22 cellular contexts compared by ENCODE assay signal in the genomic region with DNA sequence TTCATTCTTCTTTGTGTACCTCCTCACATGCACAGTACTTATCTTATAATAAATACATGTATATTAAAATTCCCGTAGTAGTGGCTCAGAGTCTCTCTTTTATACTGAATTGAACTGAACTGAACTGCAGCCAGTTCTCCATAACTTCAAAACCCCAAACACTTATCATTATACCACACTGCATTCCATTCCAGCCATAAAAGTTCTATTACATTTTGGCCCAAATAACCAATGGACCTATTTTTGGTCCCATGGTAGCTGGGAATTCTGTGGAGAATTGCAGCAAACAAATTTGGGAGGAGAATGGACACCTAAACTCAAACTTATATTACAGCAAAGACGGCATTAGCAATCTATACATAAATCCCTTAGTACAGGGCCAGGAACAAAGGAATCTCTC.
"Had no signal": no experiment of that assay in that cellular context is flagged by ENCODE, and none has a peak within 500 bp of the region (broad histone marks: within the 10 kb centered on the region; RNA-seq: fewer than 3 reads in every experiment).

No MANE protein-coding gene starts in this region.

- H3K27me3 Mint-ChIP-seq: activated B cell treated with CpG ODN at 0.5 μM for 24 hours; activated CD8-positive, alpha-beta memory T cell treated with anti-CD3 and anti-CD28 coated beads, Interleukin-2, amount 10 ng/mL, durations not matched to agents 7 days and 5 days had no signal

- H3K9me3 Mint-ChIP-seq: activated B cell treated with CpG ODN at 0.5 μM for 24 hours; activated CD8-positive, alpha-beta T cell treated with anti-CD3 and anti-CD28 coated beads for 36 hours; activated naive CD4-positive, alpha-beta T cell treated with anti-CD3 and anti-CD28 coated beads, Interleukin-2, amount 50 U/mL, for 72 hours; activated T-cell treated with anti-CD3 and anti-CD28 coated beads, Interleukin-2, amount 50 U/mL, for 72 hours; natural killer cell treated with Interleukin-12 subunit alpha and Interleukin-12 subunit beta and Interleukin-15 and Interleukin-18, amount 100 ng/mL, for 72 hours; T-helper 2 cell treated with Interferon-gamma antibody and Interleukin-4, amounts not matched to agents 5 μg/mL and 100 μg/mL, for 36 hours had no signal

- H3K4me1 Mint-ChIP-seq: activated B cell treated with CpG ODN at 0.5 μM for 24 hours; activated CD8-positive, alpha-beta memory T cell treated with anti-CD3 and anti-CD28 coated beads, Interleukin-2, amount 10 ng/mL, durations not matched to agents 7 days and 5 days had no signal

- H3K4me3 Mint-ChIP-seq: activated B cell treated with CpG ODN at 0.5 μM for 24 hours; activated CD8-positive, alpha-beta memory T cell treated with anti-CD3 and anti-CD28 coated beads, Interleukin-2, amount 10 ng/mL, durations not matched to agents 7 days and 5 days; activated CD8-positive, alpha-beta T cell treated with anti-CD3 and anti-CD28 coated beads for 36 hours; activated T-cell treated with anti-CD3 and anti-CD28 coated beads, Interleukin-2, amount 50 U/mL, for 72 hours; natural killer cell treated with Interleukin-12 subunit alpha and Interleukin-12 subunit beta and Interleukin-15 and Interleukin-18, amount 100 ng/mL, for 72 hours; T-helper 2 cell treated with Interferon-gamma antibody and Interleukin-4, amounts not matched to agents 5 μg/mL and 100 μg/mL, for 36 hours had no signal

- ATAC-seq: activated CD8-positive, alpha-beta memory T cell treated with anti-CD3 and anti-CD28 coated beads, Interleukin-2, amount 10 ng/mL, durations not matched to agents 7 days and 5 days; activated CD8-positive, alpha-beta T cell treated with anti-CD3 and anti-CD28 coated beads for 36 hours; activated naive CD4-positive, alpha-beta T cell treated with anti-CD3 and anti-CD28 coated beads, Interleukin-2, amount 50 U/mL, for 72 hours; activated T-cell treated with anti-CD3 and anti-CD28 coated beads, Interleukin-2, amount 50 U/mL, for 72 hours; heart right ventricle; left lung; lower lobe of right lung; natural killer cell treated with Interleukin-12 subunit alpha and Interleukin-12 subunit beta and Interleukin-15 and Interleukin-18, amount 100 ng/mL, for 72 hours; right cardiac atrium had no signal

- H3K36me3 Mint-ChIP-seq: activated CD8-positive, alpha-beta memory T cell treated with anti-CD3 and anti-CD28 coated beads, Interleukin-2, amount 10 ng/mL, durations not matched to agents 7 days and 5 days; activated naive CD4-positive, alpha-beta T cell treated with anti-CD3 and anti-CD28 coated beads, Interleukin-2, amount 50 U/mL, for 72 hours; natural killer cell treated with Interleukin-12 subunit alpha and Interleukin-12 subunit beta and Interleukin-15 and Interleukin-18, amount 100 ng/mL, for 72 hours had no signal

- H3K27ac Mint-ChIP-seq: activated B cell treated with CpG ODN at 0.5 μM for 24 hours; activated CD8-positive, alpha-beta memory T cell treated with anti-CD3 and anti-CD28 coated beads, Interleukin-2, amount 10 ng/mL, durations not matched to agents 7 days and 5 days; activated CD8-positive, alpha-beta T cell treated with anti-CD3 and anti-CD28 coated beads for 36 hours; activated naive CD4-positive, alpha-beta T cell treated with anti-CD3 and anti-CD28 coated beads, Interleukin-2, amount 50 U/mL, for 72 hours; activated T-cell treated with anti-CD3 and anti-CD28 coated beads, Interleukin-2, amount 50 U/mL, for 72 hours; natural killer cell treated with Interleukin-12 subunit alpha and Interleukin-12 subunit beta and Interleukin-15 and Interleukin-18, amount 100 ng/mL, for 72 hours; T-helper 2 cell treated with Interferon-gamma antibody and Interleukin-4, amounts not matched to agents 5 μg/mL and 100 μg/mL, for 36 hours had no signal

- DNase-seq: activated B cell treated with CpG ODN at 0.5 μM for 24 hours; activated CD4-positive, alpha-beta T cell treated with anti-CD3 and anti-CD28 coated beads, Interleukin-2, amount 50 U/mL, for 1 hour; activated CD8-positive, alpha-beta memory T cell treated with anti-CD3 and anti-CD28 coated beads, Interleukin-2, amount 10 ng/mL, durations not matched to agents 7 days and 5 days; activated CD8-positive, alpha-beta T cell treated with anti-CD3 and anti-CD28 coated beads for 36 hours; activated naive CD4-positive, alpha-beta T cell; activated T-cell treated with anti-CD3 and anti-CD28 coated beads, Interleukin-2, amount 50 U/mL, for 72 hours; anterior cingulate cortex; central memory CD4-positive, alpha-beta T cell; foreskin keratinocyte; heart right ventricle; left lung; lower lobe of right lung; mesenchymal stem cell; posterior cingulate gyrus; right cardiac atrium; spleen; stimulated activated naive CD4-positive, alpha-beta T cell; transverse colon had no signal

- H3K4me3 ChIP-seq: breast epithelium, heart right ventricle, left lung, lower lobe of right lung, spleen, transverse colon had no signal
